23 cellular contexts compared by ENCODE assay signal in genomic region chr22:49377306-49377705, GRCh38.
DNase-seq lines count a peak whose midpoint lies in the region; ATAC-seq and TF ChIP-seq lines count a peak whose summit lies in the region.
"Had no signal": no experiment of that assay in that cellular context is flagged by ENCODE, and none has a peak within 500 bp of the region (broad histone marks: within the 10 kb centered on the region; RNA-seq: fewer than 3 reads in every experiment).

No MANE protein-coding gene starts in this region.

- H3K4me3 Mint-ChIP-seq in osteocyte (ENCODE audit: unreplicated experiment), result no peak overlapping the region
- H3K4me3 Mint-ChIP-seq: CD4-positive, CD25-positive, alpha-beta regulatory T cell; HFFc6 had no signal

- H3K27me3 ChIP-seq in Peyer's patch, result no peaks in the 10 kb centered on the region
- peaks cover 39% of the 10 kb centered on the region for H3K27me3 ChIP-seq in upper lobe of right lung
- H3K27me3 ChIP-seq: BLaER1 had no signal

- peaks cover 4% of the 10 kb centered on the region for H3K9me3 Mint-ChIP-seq in osteocyte (ENCODE audit: unreplicated experiment)

- H3K36me3 ChIP-seq in Peyer's patch (no peaks in the 10 kb centered on the region), upper lobe of right lung (no peaks in the 10 kb centered on the region)
- H3K36me3 ChIP-seq: BLaER1, HAP-1, SJCRH30 had no signal

- no peaks in the 10 kb centered on the region for H3K36me3 Mint-ChIP-seq in osteocyte (ENCODE audit: unreplicated experiment)
- H3K36me3 Mint-ChIP-seq: CD4-positive, CD25-positive, alpha-beta regulatory T cell had no signal

- DNase-seq in Peyer's patch (peak in 2 of 3 donors; percentile 8 to 10), islet precursor cell (peak; percentile 18), osteocyte (ENCODE audit: extremely low spot score, unreplicated experiment) (peak; percentile 71), upper lobe of right lung (peak; percentile 25), NCI-H524 treated with DMSO at 0.1 percent for 48 hours (lab: John Stamatoyannopoulos, UW) (no peak), hippocampal formation (lab: John Stamatoyannopoulos, UW) (no peak), SHP77 (lab: John Stamatoyannopoulos, UW) (no peak)
- DNase-seq: CD4-positive, CD25-positive, alpha-beta regulatory T cell; GOT3; HFFc6; Kasumi-1; NCI-H1092 treated with DMSO at 0.1 percent for 48 hours; NCI-H1436; NCI-H187; NCI-H2081 treated with DMSO at 0.1 percent for 48 hours; NCI-H2171; NCI-H226; NCI-H510A treated with DMSO at 0.1 percent for 48 hours; NCI-H748 treated with DMSO at 0.1 percent for 48 hours; SJCRH30 had no signal

- H3K4me3 ChIP-seq in Peyer's patch (no peak overlapping the region), upper lobe of right lung (no peak overlapping the region)
- H3K4me3 ChIP-seq: BLaER1, HAP-1, K562, SJCRH30 had no signal

- no peaks in the 10 kb centered on the region for H3K4me1 ChIP-seq in Peyer's patch
- no peaks in the 10 kb centered on the region for H3K4me1 ChIP-seq in upper lobe of right lung
- H3K4me1 ChIP-seq: HAP-1, SJCRH30 had no signal

- TF ChIP-seq POLR2A in Peyer's patch (IDR thresholded peaks at IDR 0.05), result no peak

- no peaks in the 10 kb centered on the region for H3K27me3 Mint-ChIP-seq in osteocyte (ENCODE audit: unreplicated experiment)
- H3K27me3 Mint-ChIP-seq: CD4-positive, CD25-positive, alpha-beta regulatory T cell had no signal

- no peak overlapping the region for H3K27ac Mint-ChIP-seq in osteocyte (ENCODE audit: unreplicated experiment)
- H3K27ac Mint-ChIP-seq: CD4-positive, CD25-positive, alpha-beta regulatory T cell; HFFc6 had no signal

- intact Hi-C loops in upper lobe of right lung (cut with DNase I), result no loop called here

- H3K4me1 Mint-ChIP-seq in osteocyte (ENCODE audit: unreplicated experiment), result peaks cover 12% of the 10 kb centered on the region
- H3K4me1 Mint-ChIP-seq: CD4-positive, CD25-positive, alpha-beta regulatory T cell had no signal

- H3K9me3 ChIP-seq in Peyer's patch (no peaks in the 10 kb centered on the region), upper lobe of right lung (no peaks in the 10 kb centered on the region)
- H3K9me3 ChIP-seq: HAP-1 had no signal

- ATAC-seq in upper lobe of right lung, result no peak
- ATAC-seq: K562 had no signal

- TF ChIP-seq CTCF in Peyer's patch (IDR thresholded peaks at IDR 0.05) (no peak), osteocyte (IDR thresholded peaks at IDR 0.05) (no peak), upper lobe of right lung (IDR thresholded peaks at IDR 0.05) (no peak)

- no peak overlapping the region for H3K27ac ChIP-seq in Peyer's patch
- no peak overlapping the region for H3K27ac ChIP-seq in upper lobe of right lung
- H3K27ac ChIP-seq: BLaER1, SJCRH30 had no signal

Comparison
In these comparisons a context has a peak if more than half of its experiments do, and no peak if none do; other contexts are left out.
1. DNase-seq: peak in Peyer's patch (2 of 3), islet precursor cell (single experiment), osteocyte (single experiment) and upper lobe of right lung (single experiment); none in NCI-H524 treated with DMSO at 0.1 percent for 48 hours (single experiment), hippocampal formation (0 of 2) and SHP77 (0 of 2).